ENCODE assay signal across 16 cellular contexts in the genomic region with DNA sequence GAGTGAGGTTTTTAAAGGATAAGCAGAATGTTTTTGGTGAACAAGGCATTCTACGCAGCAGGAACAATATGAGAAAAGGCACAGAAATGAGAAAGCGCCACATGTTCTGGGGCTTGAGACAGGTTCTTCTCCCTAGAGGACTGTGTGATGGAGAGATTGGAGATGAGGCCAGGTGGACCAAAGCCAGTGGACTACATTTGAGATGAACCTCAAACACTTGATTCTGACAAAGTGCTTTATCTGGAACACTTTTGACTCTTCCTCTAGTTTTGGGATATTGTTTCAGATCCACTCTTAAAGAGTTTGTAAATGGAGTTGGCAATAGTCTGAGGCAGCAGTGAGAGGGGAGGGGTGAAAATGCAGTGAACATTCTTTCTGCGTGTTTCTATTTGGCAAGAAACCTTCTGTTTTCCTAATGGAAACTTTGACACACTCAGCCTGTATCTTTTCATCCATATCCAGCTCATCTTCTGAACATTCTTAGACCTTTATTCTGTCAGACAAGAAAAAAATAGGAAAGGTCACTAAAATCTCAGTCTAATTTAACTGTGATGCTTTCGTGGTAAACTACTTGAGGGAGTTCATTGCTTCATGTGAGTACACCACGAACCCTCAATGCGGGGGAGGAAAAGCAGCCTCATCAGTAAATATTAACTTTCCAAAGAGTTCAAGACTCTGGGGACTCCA. TPM values are rescaled to one million over a fixed set of nuclear protein-coding genes. Genes with fewer than 3 reads are reported as not detected.
DNase-seq lines count a peak whose midpoint lies in the region; ATAC-seq, FAIRE-seq and TF ChIP-seq lines count a peak whose summit lies in the region.
"Had no signal": no experiment of that assay in that cellular context is flagged by ENCODE, and none has a peak within 500 bp of the region (broad histone marks: within the 10 kb centered on the region; RNA-seq: fewer than 3 reads in every experiment).

No MANE protein-coding gene starts in this region.

- H3K9ac ChIP-seq in kidney (ENCODE audit: low read length in 2 of 2) (no peak overlapping the region), skeletal muscle satellite cell (ENCODE audit: low read depth, low read length) (peak overlapping the region; percentile 9)

- H3K9me3 ChIP-seq in kidney (ENCODE audit: control insufficient read depth in 1 of 2, low read length in 2 of 2) (no peaks in the 10 kb centered on the region), skeletal muscle satellite cell (replicated peaks; ENCODE audit: low read length) (no peaks in the 10 kb centered on the region)

- H3K4me2 ChIP-seq in skeletal muscle satellite cell (ENCODE audit: low read length) = peak overlapping the region; percentile 23

- CTCF ChIA-PET in BJ (lab: Yijun Ruan, JAX) = no interaction called here
- CTCF ChIA-PET in activated CD4-positive, alpha-beta T cell treated with anti-CD3 and anti-CD28 coated beads for 36 hours (lab: Charles Lee) = no interaction called here

- H3K4me1 Mint-ChIP-seq in activated CD4-positive, alpha-beta T cell treated with anti-CD3 and anti-CD28 coated beads for 36 hours = no peaks in the 10 kb centered on the region
- H3K4me1 Mint-ChIP-seq: activated CD4-positive, alpha-beta memory T cell treated with anti-CD3 and anti-CD28 coated beads, Interleukin-2, amount 10 ng/mL, durations not matched to agents 7 days and 5 days; neural crest cell had no signal

- no peak for FAIRE-seq in kidney (lab: Jason Lieb, UNC)

- DNase-seq in BJ (ENCODE audit: low read depth) = peak; percentile 48
- DNase-seq in coronary artery (ENCODE audit: low spot score) = no peak
- DNase-seq in kidney = no peak
- DNase-seq in activated CD4-positive, alpha-beta T cell treated with anti-CD3 and anti-CD28 coated beads for 36 hours = no peak
- DNase-seq in HK-2 (ENCODE audit: unreplicated experiment) = no peak
- no peak for DNase-seq in cerebellar cortex (ENCODE audit: low spot score)
- DNase-seq: activated CD4-positive, alpha-beta memory T cell treated with anti-CD3 and anti-CD28 coated beads, Interleukin-2, amount 10 ng/mL, durations not matched to agents 7 days and 5 days; activated naive CD4-positive, alpha-beta T cell; DND-41; effector CD8-positive, alpha-beta T cell; NCI-H2171 treated with DMSO at 0.1 percent for 48 hours; stimulated activated CD4-positive, alpha-beta T cell treated with anti-CD3 and anti-CD28 coated beads, Interleukin-2, amount 100 ng/mL, for 48 hours had no signal

- no peak for ATAC-seq in activated CD4-positive, alpha-beta T cell treated with anti-CD3 and anti-CD28 coated beads for 36 hours
- no peak for ATAC-seq in HG02678 (IDR thresholded peaks at IDR 0.05; ENCODE audit: unreplicated experiment)

- H3K9me3 Mint-ChIP-seq in activated CD4-positive, alpha-beta T cell treated with anti-CD3 and anti-CD28 coated beads for 36 hours (ENCODE audit: low read depth) = no peaks in the 10 kb centered on the region
- H3K9me3 Mint-ChIP-seq: activated CD4-positive, alpha-beta memory T cell treated with anti-CD3 and anti-CD28 coated beads, Interleukin-2, amount 10 ng/mL, durations not matched to agents 7 days and 5 days had no signal

- no peaks in the 10 kb centered on the region for H3K36me3 Mint-ChIP-seq in activated CD4-positive, alpha-beta T cell treated with anti-CD3 and anti-CD28 coated beads for 36 hours (ENCODE audit: low read depth)

- H3K27me3 Mint-ChIP-seq in activated CD4-positive, alpha-beta T cell treated with anti-CD3 and anti-CD28 coated beads for 36 hours = peaks cover 19% of the 10 kb centered on the region
- H3K27me3 Mint-ChIP-seq: activated CD4-positive, alpha-beta memory T cell treated with anti-CD3 and anti-CD28 coated beads, Interleukin-2, amount 10 ng/mL, durations not matched to agents 7 days and 5 days had no signal

- H3K36me3 ChIP-seq in BJ (ENCODE audit: control insufficient read depth, insufficient read depth, low read length) = no peaks in the 10 kb centered on the region
- H3K36me3 ChIP-seq in kidney (ENCODE audit: control insufficient read depth in 1 of 2, insufficient read depth in 2 of 2, low read length in 2 of 2) = no peaks in the 10 kb centered on the region
- H3K36me3 ChIP-seq in skeletal muscle satellite cell (ENCODE audit: insufficient read depth, low read length) = no peaks in the 10 kb centered on the region

- H3K4me3 Mint-ChIP-seq in activated CD4-positive, alpha-beta T cell treated with anti-CD3 and anti-CD28 coated beads for 36 hours = no peak overlapping the region
- H3K4me3 Mint-ChIP-seq: activated CD4-positive, alpha-beta memory T cell treated with anti-CD3 and anti-CD28 coated beads, Interleukin-2, amount 10 ng/mL, durations not matched to agents 7 days and 5 days; neural crest cell had no signal

- no peak overlapping the region for H3K27ac Mint-ChIP-seq in activated CD4-positive, alpha-beta T cell treated with anti-CD3 and anti-CD28 coated beads for 36 hours
- H3K27ac Mint-ChIP-seq: activated CD4-positive, alpha-beta memory T cell treated with anti-CD3 and anti-CD28 coated beads, Interleukin-2, amount 10 ng/mL, durations not matched to agents 7 days and 5 days had no signal

- TF ChIP-seq CTCF in BJ (IDR thresholded peaks at IDR 0.05; ENCODE audit: insufficient read depth, low read depth, low read length) (no peak), coronary artery (IDR thresholded peaks at IDR 0.05) (no peak), kidney (IDR thresholded peaks at IDR 0.05; ENCODE audit: borderline replicate concordance, extremely low read depth, insufficient read depth) (no peak)

- H3K4me1 ChIP-seq in kidney (ENCODE audit: control insufficient read depth in 1 of 2, insufficient read depth in 1 of 2, low read depth in 1 of 2, low read length in 2 of 2) (peaks cover 0 to 3% of the 10 kb centered on the region in 2 donors), skeletal muscle satellite cell (ENCODE audit: control insufficient read depth, insufficient read depth, low read length) (peaks cover 26% of the 10 kb centered on the region)

- POLR2A ChIA-PET in BJ (lab: Charles Lee) = interaction anchor here (0.8 kb wide), 1 partner anchor 189 kb away, joined by 3 read pairs; no protein-coding TSS in a partner anchor
- POLR2A ChIA-PET in activated CD4-positive, alpha-beta T cell treated with anti-CD3 and anti-CD28 coated beads for 36 hours (lab: Charles Lee) = no interaction called here

- intact Hi-C loops in kidney (cut with DNase I) = no loop called here
- intact Hi-C loops in activated CD4-positive, alpha-beta T cell treated with anti-CD3 and anti-CD28 coated beads for 36 hours (cut with DNase I, micrococcal nuclease) = no loop called here

- H3K27me3 ChIP-seq in BJ (ENCODE audit: control insufficient read depth, insufficient read depth, low read length) (no peaks in the 10 kb centered on the region), skeletal muscle satellite cell (ENCODE audit: control insufficient read depth, insufficient read depth, low read length) (no peaks in the 10 kb centered on the region)

- H3K27ac ChIP-seq in coronary artery (peak overlapping the region; percentile 4 to 72), kidney (ENCODE audit: low read depth in 2 of 2, low read length in 2 of 2) (peak overlapping the region; percentile 7 to 76)

- H3K4me3 ChIP-seq in BJ (ENCODE audit: low read depth, low read length) = no peak overlapping the region
- no peak overlapping the region for H3K4me3 ChIP-seq in coronary artery
- H3K4me3 ChIP-seq in kidney (ENCODE audit: low read length in 2 of 2) = no peak overlapping the region
- H3K4me3 ChIP-seq in skeletal muscle satellite cell (ENCODE audit: low read length) = no peak overlapping the region

RNA-seq across cellular contexts. Expression of gene KCNJ8, which starts 57.3 kb away (rescaled TPM):
- polyA plus RNA-seq in BJ (2011; rRNA removed) (7.6 and 8.7 TPM in 2 replicates), kidney (ENCODE audit: insufficient read depth, low read depth, low replicate concordance) (5.6 TPM)
- 3.3 and 4.3 TPM in 2 replicates for polyA minus RNA-seq in BJ (2011; rRNA and poly(A)+ RNA removed)
- 13.1 TPM for total RNA-seq in kidney
- 0.76 and 2.6 TPM in 2 replicates for total RNA-seq in skeletal muscle satellite cell (2012; rRNA removed)
- total RNA-seq in activated CD4-positive, alpha-beta T cell treated with anti-CD3 and anti-CD28 coated beads for 36 hours = not detected
- total RNA-seq: activated CD4-positive, alpha-beta memory T cell treated with anti-CD3 and anti-CD28 coated beads, Interleukin-2, amount 10 ng/mL, durations not matched to agents 7 days and 5 days; T-helper 1 cell treated with Interleukin-12 subunit alpha and Interleukin-12 subunit beta and Interleukin-4 antibody, amounts not matched to agents 30 ng/mL and 1 ng/mL, for 36 hours had no signal

Comparison
In these comparisons a context has a peak if more than half of its experiments do, and no peak if none do; other contexts are left out.
1. RNA of gene KCNJ8, which starts 57.3 kb away (total RNA-seq): 13.1 TPM in kidney (single experiment); not detected in activated CD4-positive, alpha-beta T cell treated with anti-CD3 and anti-CD28 coated beads for 36 hours; every median in the first group is over 10 times any median in the second.